In the genomic region with DNA sequence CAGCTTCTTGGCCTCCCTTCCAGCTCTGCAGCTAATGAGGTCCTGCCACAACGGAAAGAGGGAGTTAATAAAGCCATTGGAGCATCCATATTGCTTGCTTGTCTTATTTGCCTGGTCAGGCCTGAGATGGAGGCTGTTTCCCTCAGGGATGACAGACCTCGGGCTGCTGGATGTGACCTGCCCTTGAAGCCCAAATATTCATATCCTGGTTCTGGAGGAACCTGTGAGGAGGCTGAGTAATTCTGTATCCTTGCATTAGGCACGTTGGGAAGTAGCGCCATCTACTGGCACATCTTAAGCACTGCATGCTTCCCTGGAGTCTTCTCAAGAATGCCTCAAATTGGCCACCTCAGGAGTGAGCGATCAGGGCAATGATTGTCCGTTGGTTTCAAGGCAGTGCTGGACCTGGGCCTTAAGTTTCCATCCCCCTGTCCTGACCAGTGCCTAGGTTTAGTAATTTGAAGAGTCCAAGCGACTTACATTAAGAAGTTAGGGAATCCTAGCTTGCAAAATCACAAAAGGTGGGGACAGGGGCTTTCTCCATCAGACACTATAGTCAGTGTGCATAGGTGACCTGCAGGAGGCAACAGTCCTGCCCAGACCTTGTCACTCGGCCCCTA, we compare ENCODE assay signal across 8 cellular contexts. TPM values are rescaled to one million over a fixed set of nuclear protein-coding genes. Genes with fewer than 3 reads are reported as not detected.
DNase-seq lines count a peak whose midpoint lies in the region; ATAC-seq and TF ChIP-seq lines count a peak whose summit lies in the region.

No MANE protein-coding gene starts in this region.

- intact Hi-C loops in dorsolateral prefrontal cortex (cut with DNase I), result loop anchor here (1.0 to 5.0 kb wide), 7 partner anchors 57 to 553 kb away; a partner anchor contains a TSS

- ATAC-seq in HG03196 (IDR thresholded peaks at IDR 0.05; ENCODE audit: unreplicated experiment), result peak; percentile 69
- no peak for ATAC-seq in GM19455 (IDR thresholded peaks at IDR 0.05; ENCODE audit: unreplicated experiment)

- no peak overlapping the region for H3K4me3 ChIP-seq in dorsolateral prefrontal cortex

- DNase-seq in GDM1 (lab: John Stamatoyannopoulos, UW) (peak; percentile 63), NCI-H526 treated with DMSO at 0.1 percent for 48 hours (lab: John Stamatoyannopoulos, UW) (peak; percentile 65), dorsolateral prefrontal cortex (peak; percentile 52 to 87 (median 77)), medulla oblongata (ENCODE audit: extremely low spot score) (peak; percentile 85)
- peak; percentile 64 to 65 for DNase-seq in activated CD4-positive, alpha-beta T cell treated with anti-CD3 and anti-CD28 coated beads, Interleukin-2, amount 50 U/mL, for 4 hours
- DNase-seq in stimulated activated CD8-positive, alpha-beta memory T cell treated with anti-CD3 and anti-CD28 coated beads, Interleukin-15, amount 100 ng/mL, for 24 hours (ENCODE audit: low read depth), result peak; percentile 35

- H3K27ac ChIP-seq in dorsolateral prefrontal cortex, result peak overlapping the region in 34 of 59 donors; percentile 5 to 79 (median 50)

- peak; percentile 75 to 99 (median 97) for TF ChIP-seq CTCF in dorsolateral prefrontal cortex (IDR thresholded peaks at IDR 0.05 in 54 of 56, conservative IDR thresholded peaks at IDR 0.05 in 2 of 56; ENCODE audit: low read depth in 1 of 56, partially characterized antibody in 56 of 56)

- H3K27me3 ChIP-seq in dorsolateral prefrontal cortex, result no peaks in the 10 kb centered on the region

RNA-seq across cellular contexts. Expression of a gene that starts 13.8 kb away (rescaled TPM):
- total RNA-seq in dorsolateral prefrontal cortex, result 100 to 1,000 TPM in 41 of 120 experiments, 10 to 100 TPM in 79; 47.7 to 170 (median 91.5) TPM

RNA-seq across cellular contexts. Expression of a gene that starts 19.4 kb away (rescaled TPM):
- 100 to 1,000 TPM in 1 of 120 experiments, 10 to 100 TPM in 119; 34.4 to 104 (median 68.7) TPM for total RNA-seq in dorsolateral prefrontal cortex

RNA-seq across cellular contexts. Expression of a gene that starts 48.4 kb away (rescaled TPM):
- total RNA-seq in dorsolateral prefrontal cortex, result 100 to 1,000 TPM; 252 to 454 (median 339) TPM

RNA-seq across cellular contexts. Expression of a gene that starts 53.8 kb away (rescaled TPM):
- total RNA-seq in dorsolateral prefrontal cortex, result 1 to 10 TPM in 110 of 120 experiments, under 1 TPM in 10; 0.59 to 6.5 (median 2.2) TPM

Comparison
In these comparisons a context has a peak if more than half of its experiments do, and no peak if none do; other contexts are left out.
1. DNase-seq: peak in every context shown above with its lines; median percentile 85 in medulla oblongata; 77 in dorsolateral prefrontal cortex; 65 in NCI-H526 treated with DMSO at 0.1 percent for 48 hours; 64 in activated CD4-positive, alpha-beta T cell treated with anti-CD3 and anti-CD28 coated beads, Interleukin-2, amount 50 U/mL, for 4 hours; 63 in GDM1; 35 in stimulated activated CD8-positive, alpha-beta memory T cell treated with anti-CD3 and anti-CD28 coated beads, Interleukin-15, amount 100 ng/mL, for 24 hours.